21 cellular contexts compared by ENCODE assay signal in genomic region chr2:38199129-38199528, GRCh38.
"Had no signal": no experiment of that assay in that cellular context is flagged by ENCODE, and none has a peak within 500 bp of the region (broad histone marks: within the 10 kb centered on the region; RNA-seq: fewer than 3 reads in every experiment).

No MANE protein-coding gene starts in this region.

- H3K27ac ChIP-seq: HL-60, KMS-11, RWPE1 had no signal

- H3K9me3 ChIP-seq: SK-N-SH had no signal

- FAIRE-seq: RCC 7860 had no signal

- H3K4me3 ChIP-seq: K562 had no signal

- ATAC-seq: K562 had no signal

- DNase-seq: Kasumi-1, MM.1S, NCI-H1092 treated with DMSO at 0.1 percent for 48 hours, NCI-H1436, NCI-H187, NCI-H2029, NCI-H2081 treated with DMSO at 0.1 percent for 48 hours, NCI-H2171, NCI-H226, NCI-H446, NCI-H510A, NCI-H524 treated with DMSO at 0.1 percent for 48 hours, NCI-H69, NCI-H774, SHP77, SK-N-SH had no signal
